Comparison of ENCODE assay signal across 17 cellular contexts in genomic region chr20:38489181-38489580, GRCh38. TPM values are rescaled to one million over a fixed set of nuclear protein-coding genes. Genes with fewer than 3 reads are reported as not detected.
A peak's percentile ranks its signal among the peaks of the same experiment; 100 is the strongest.
DNase-seq lines count a peak whose midpoint lies in the region; ATAC-seq and TF ChIP-seq lines count a peak whose summit lies in the region.
"Had no signal": no experiment of that assay in that cellular context is flagged by ENCODE, and none has a peak within 500 bp of the region (broad histone marks: within the 10 kb centered on the region; RNA-seq: fewer than 3 reads in every experiment).

No MANE protein-coding gene starts in this region.

- no peaks in the 10 kb centered on the region for H3K79me1 ChIP-seq in H9 (ENCODE audit: insufficient read depth, low read depth, low read length, poor library complexity, severe bottlenecking)

- H3K27ac ChIP-seq in H9 (ENCODE audit: insufficient read length, low read depth, low read length), result no peak overlapping the region
- H3K27ac ChIP-seq in gastrocnemius medialis, result peak overlapping the region; percentile 8 to 45 (median 10)
- no peak overlapping the region for H3K27ac ChIP-seq in esophagus muscularis mucosa (replicated peaks in 1 of 4)
- H3K27ac ChIP-seq: BLaER1, C4-2B, GM23248 had no signal

- no peak overlapping the region for H2AK5ac ChIP-seq in H9 (ENCODE audit: insufficient read length, low read length)

- H3T11ph ChIP-seq in H9 (ENCODE audit: low read length), result no peak overlapping the region

- no peak overlapping the region for H3K23ac ChIP-seq in H9 (ENCODE audit: insufficient read length, low read depth, low read length)

- H3K14ac ChIP-seq in H9 (ENCODE audit: insufficient read depth, low read length), result no peak overlapping the region

- H3K36me3 ChIP-seq in gastrocnemius medialis (peaks cover 0 to 34% of the 10 kb centered on the region in 2 donors), esophagus muscularis mucosa (peaks cover 18 to 57% (median 48%) of the 10 kb centered on the region in 4 donors)

- no peaks in the 10 kb centered on the region for H3K9me3 Mint-ChIP-seq in H9
- H3K9me3 Mint-ChIP-seq in activated T-helper 17 cell treated with anti-CD3 and anti-CD28 coated beads, Interleukin-2, amount 50 U/mL, for 72 hours, result no peaks in the 10 kb centered on the region
- H3K9me3 Mint-ChIP-seq: CD4-positive, CD25-positive, alpha-beta regulatory T cell; CD8-positive, alpha-beta T cell had no signal

- ATAC-seq in activated T-helper 17 cell treated with anti-CD3 and anti-CD28 coated beads, Interleukin-2, amount 50 U/mL, for 72 hours (replicated peaks), result no peak
- ATAC-seq in gastrocnemius medialis (no peak), HG02938 (IDR thresholded peaks at IDR 0.05; ENCODE audit: unreplicated experiment) (no peak)
- ATAC-seq: CD8-positive, alpha-beta T cell; HCT116 had no signal

- no peak for DNase-seq in H9
- DNase-seq in gastrocnemius medialis, result no peak
- no peak for DNase-seq in SW 1271 (lab: John Stamatoyannopoulos, UW)
- DNase-seq in esophagus muscularis mucosa (ENCODE audit: extremely low spot score), result no peak
- DNase-seq: Caco-2; CD4-positive, CD25-positive, alpha-beta regulatory T cell; CD8-positive, alpha-beta T cell; DMS153; DND-41; GM23248; H7 had no signal

- H3K56ac ChIP-seq in H9 (ENCODE audit: insufficient read length, low read depth, low read length), result no peak overlapping the region

- H4K20me1 ChIP-seq in H9 (ENCODE audit: control insufficient read depth, insufficient read depth, insufficient read length), result no peaks in the 10 kb centered on the region

- H3K27ac Mint-ChIP-seq in H9, result peak overlapping the region in 2 of 3 experiments; percentile 45 to 64; a peak in 2 of 7 replicates
- peak overlapping the region; percentile 58 for H3K27ac Mint-ChIP-seq in activated T-helper 17 cell treated with anti-CD3 and anti-CD28 coated beads, Interleukin-2, amount 50 U/mL, for 72 hours
- H3K27ac Mint-ChIP-seq: B cell; CD8-positive, alpha-beta T cell had no signal

- H3K4me2 ChIP-seq in H9 (ENCODE audit: insufficient read depth, insufficient read length, low read length), result no peak overlapping the region
- H3K4me2 ChIP-seq: BLaER1 had no signal

- no peaks in the 10 kb centered on the region for H3K4me1 Mint-ChIP-seq in H9
- H3K4me1 Mint-ChIP-seq in activated T-helper 17 cell treated with anti-CD3 and anti-CD28 coated beads, Interleukin-2, amount 50 U/mL, for 72 hours, result peaks cover 6% of the 10 kb centered on the region
- H3K4me1 Mint-ChIP-seq: B cell had no signal

- H3K9me3 ChIP-seq in H9 (ENCODE audit: control insufficient read depth, low read depth, low read length) (no peaks in the 10 kb centered on the region), gastrocnemius medialis (no peaks in the 10 kb centered on the region), esophagus muscularis mucosa (no peaks in the 10 kb centered on the region)
- H3K9me3 ChIP-seq: BLaER1, Caco-2 had no signal

- H3K4ac ChIP-seq in H9 (ENCODE audit: low read depth, low read length), result no peak overlapping the region

- H3K9ac ChIP-seq in H9 (ENCODE audit: extremely low read depth, insufficient read length, low read length), result no peak overlapping the region
- H3K9ac ChIP-seq: BLaER1, GM23248 had no signal

- H4K91ac ChIP-seq in H9 (ENCODE audit: insufficient read length, low read depth, low read length), result no peak overlapping the region

- no peak overlapping the region for H2BK5ac ChIP-seq in H9 (ENCODE audit: insufficient read length, low read length)

- H3K23me2 ChIP-seq in H9 (ENCODE audit: insufficient read length, low read depth, low read length, poor library complexity, severe bottlenecking), result no peaks in the 10 kb centered on the region

- no peak overlapping the region for H2BK20ac ChIP-seq in H9 (ENCODE audit: low read depth, low read length, poor library complexity, severe bottlenecking)

- H2BK15ac ChIP-seq in H9 (ENCODE audit: low read depth, low read length), result no peak overlapping the region

- TF ChIP-seq CTCF in H9 (conservative IDR thresholded peaks at IDR 0.05) (no peak), gastrocnemius medialis (IDR thresholded peaks at IDR 0.05 in 4 of 5, conservative IDR thresholded peaks at IDR 0.05 in 1 of 5) (no peak), esophagus muscularis mucosa (IDR thresholded peaks at IDR 0.05) (no peak)

- H2AFZ ChIP-seq in H9 (ENCODE audit: low read length), result no peak overlapping the region
- H2AFZ ChIP-seq: GM23248 had no signal

- H2BK120ac ChIP-seq in H9 (ENCODE audit: low read depth, low read length, poor library complexity, severe bottlenecking), result no peak overlapping the region

- H3K4me3 ChIP-seq in gastrocnemius medialis, result no peak overlapping the region
- H3K4me3 ChIP-seq in esophagus muscularis mucosa, result no peak overlapping the region
- H3K4me3 ChIP-seq: BLaER1, GM23248 had no signal

- H3K18ac ChIP-seq in H9 (ENCODE audit: insufficient read length, low read depth, low read length), result no peak overlapping the region

- no peaks in the 10 kb centered on the region for H3K27me3 Mint-ChIP-seq in H9 (ENCODE audit: low read depth)
- no peaks in the 10 kb centered on the region for H3K27me3 Mint-ChIP-seq in activated T-helper 17 cell treated with anti-CD3 and anti-CD28 coated beads, Interleukin-2, amount 50 U/mL, for 72 hours
- H3K27me3 Mint-ChIP-seq: B cell; CD4-positive, CD25-positive, alpha-beta regulatory T cell had no signal

- intact Hi-C loops in gastrocnemius medialis (cut with DNase I; ENCODE audit: low total_unique reads), result no loop called here
- intact Hi-C loops in esophagus muscularis mucosa (cut with DNase I), result no loop called here

- in situ Hi-C loops in gastrocnemius medialis (cut with MboI; ENCODE audit: low sequenced_read_pairs in 4 of 4), result no loop called here

- no peak for TF ChIP-seq EP300 in esophagus muscularis mucosa (IDR thresholded peaks at IDR 0.05)

- no peaks in the 10 kb centered on the region; the same call in 1 of the 2 replicates for H3K79me2 ChIP-seq in H9 (ENCODE audit: insufficient read depth, low read length)

- H3K27me3 ChIP-seq in H9 (ENCODE audit: insufficient read depth, low read length) (no peaks in the 10 kb centered on the region), gastrocnemius medialis (no peaks in the 10 kb centered on the region), esophagus muscularis mucosa (no peaks in the 10 kb centered on the region)
- H3K27me3 ChIP-seq: BLaER1 had no signal

- H2BK12ac ChIP-seq in H9 (ENCODE audit: insufficient read length, low read depth, low read length), result no peak overlapping the region

- no peak overlapping the region for H3K4me3 Mint-ChIP-seq in H9
- H3K4me3 Mint-ChIP-seq in activated T-helper 17 cell treated with anti-CD3 and anti-CD28 coated beads, Interleukin-2, amount 50 U/mL, for 72 hours, result no peak overlapping the region
- H3K4me3 Mint-ChIP-seq: B cell; CD4-positive, CD25-positive, alpha-beta regulatory T cell; CD8-positive, alpha-beta T cell had no signal

- H3K4me1 ChIP-seq in H9 (ENCODE audit: insufficient read depth, low read length) (no peaks in the 10 kb centered on the region), gastrocnemius medialis (peaks cover 19 to 24% of the 10 kb centered on the region in 2 donors), esophagus muscularis mucosa (peaks cover 6 to 12% (median 11%) of the 10 kb centered on the region in 4 donors)
- H3K4me1 ChIP-seq: BLaER1, Caco-2 had no signal

- H4K8ac ChIP-seq in H9 (replicated peaks; ENCODE audit: insufficient read length, low read depth, low read length), result no peak overlapping the region

- TF ChIP-seq POLR2A in gastrocnemius medialis (IDR thresholded peaks at IDR 0.05) (no peak), esophagus muscularis mucosa (IDR thresholded peaks at IDR 0.05; ENCODE audit: low read depth) (no peak)

- no CpG with 5 or more reads among the region's 3 CpGs for WGBS in H9 (ENCODE audit: extremely low coverage, insufficient read length, low lambda C conversion rate)
- 92% methylated on average over 3 of the region's 3 CpGs for WGBS in esophagus muscularis mucosa

- H3K36me3 Mint-ChIP-seq in H9 (ENCODE audit: insufficient read depth in 1 of 3, low read depth in 3 of 3), result peaks cover 6 to 47% (median 26%) of the 10 kb centered on the region in 3 experiments; a peak in 6 of 7 replicates
- H3K36me3 Mint-ChIP-seq in activated T-helper 17 cell treated with anti-CD3 and anti-CD28 coated beads, Interleukin-2, amount 50 U/mL, for 72 hours (ENCODE audit: low read depth), result peaks cover 65% of the 10 kb centered on the region

- no peak overlapping the region for H4K5ac ChIP-seq in H9 (ENCODE audit: insufficient read length, low read depth, low read length)

RNA-seq across cellular contexts. Expression of gene RALGAPB, which starts 16.5 kb away (rescaled TPM):
- total RNA-seq in H9 (2021), result 28.5 TPM in 2 replicates
- 10 to 100 TPM; 24.8 to 30.1 TPM for total RNA-seq in activated T-helper 17 cell treated with anti-CD3 and anti-CD28 coated beads, Interleukin-2, amount 50 U/mL, for 72 hours
- 10 to 100 TPM; 23.2 to 28.8 (median 26.0) TPM for total RNA-seq in gastrocnemius medialis
- 10 to 100 TPM; 31.5 to 37.4 (median 35.5) TPM for total RNA-seq in esophagus muscularis mucosa

RNA-seq across cellular contexts. Expression of gene SNHG17, which starts 54.1 kb away (rescaled TPM):
- 70.1 and 74.8 TPM in 2 replicates for total RNA-seq in H9 (2021)
- 100 to 1,000 TPM in 1 of 2 donors, 10 to 100 TPM in 1; 60.5 to 142 TPM for total RNA-seq in activated T-helper 17 cell treated with anti-CD3 and anti-CD28 coated beads, Interleukin-2, amount 50 U/mL, for 72 hours
- 10 to 100 TPM in 1 of 4 donors, 1 to 10 TPM in 3; 6.0 to 12.2 (median 8.7) TPM for total RNA-seq in gastrocnemius medialis
- 10 to 100 TPM; 12.8 to 19.4 (median 18.6) TPM for total RNA-seq in esophagus muscularis mucosa

Comparison
In these comparisons a context has a peak if more than half of its experiments do, and no peak if none do; other contexts are left out.
1. H3K27ac ChIP-seq: peak in gastrocnemius medialis (4 of 4); none in H9 (single experiment) and esophagus muscularis mucosa (0 of 4).